Comparison of ENCODE assay signal across 19 cellular contexts in the genomic region with DNA sequence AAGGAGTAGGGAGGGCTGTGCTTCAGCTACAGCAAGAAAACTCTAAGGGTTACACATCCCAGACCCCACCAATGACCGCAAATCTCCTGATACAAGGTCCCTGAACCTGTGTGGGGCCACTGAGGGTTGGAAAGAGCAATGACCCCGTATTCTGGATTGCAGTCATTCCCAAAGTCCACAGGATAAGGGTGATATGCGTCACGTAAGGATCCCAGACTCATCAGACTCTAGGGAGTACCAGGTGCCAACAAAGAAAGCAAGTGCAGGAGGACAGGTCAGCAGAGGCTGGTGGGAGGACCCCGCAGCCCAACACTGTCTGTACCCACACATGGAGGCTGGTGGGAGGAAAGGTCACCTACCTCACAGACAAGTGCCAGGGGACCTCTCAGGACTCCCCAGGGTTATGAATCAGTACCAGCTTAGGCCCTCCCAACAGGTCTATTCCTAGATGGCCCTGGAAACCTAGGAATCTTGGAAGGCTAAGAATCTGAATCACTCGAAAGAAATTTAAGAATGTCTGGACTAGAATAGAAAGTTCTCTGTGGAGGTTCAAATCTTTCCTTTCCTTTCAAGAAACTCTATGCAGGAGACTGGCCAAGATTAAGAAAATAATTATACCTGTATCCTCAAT. TPM values are rescaled to one million over a fixed set of nuclear protein-coding genes. Genes with fewer than 3 reads are reported as not detected.
DNase-seq lines count a peak whose midpoint lies in the region; ATAC-seq, FAIRE-seq and TF ChIP-seq lines count a peak whose summit lies in the region.
"Had no signal": no experiment of that assay in that cellular context is flagged by ENCODE, and none has a peak within 500 bp of the region (broad histone marks: within the 10 kb centered on the region; RNA-seq: fewer than 3 reads in every experiment).

No MANE protein-coding gene starts in this region.

- H3K36me3 ChIP-seq in right lobe of liver (peaks cover 2 to 32% (median 14%) of the 10 kb centered on the region in 4 donors), thoracic aorta (peaks cover 24% of the 10 kb centered on the region)
- H3K36me3 ChIP-seq: SJCRH30 had no signal

- no peak for TF ChIP-seq POLR2A in H54 (IDR thresholded peaks at IDR 0.05; ENCODE audit: low read depth, low read length)
- no peak for TF ChIP-seq POLR2A in right lobe of liver (IDR thresholded peaks at IDR 0.05)

- H3K4me1 ChIP-seq in right lobe of liver (peaks cover 0 to 25% (median 10%) of the 10 kb centered on the region in 4 donors), thoracic aorta (ENCODE audit: control insufficient read depth in 1 of 2, low read depth in 2 of 2) (peaks cover 0 to 8% of the 10 kb centered on the region in 2 donors)
- H3K4me1 ChIP-seq: SJCRH30 had no signal

- H3K9me3 ChIP-seq in right lobe of liver (no peaks in the 10 kb centered on the region), thoracic aorta (no peaks in the 10 kb centered on the region)
- H3K9me3 ChIP-seq: SJCRH30 had no signal

- H3K27me3 ChIP-seq in right lobe of liver = no peaks in the 10 kb centered on the region
- H3K27me3 ChIP-seq in thoracic aorta (replicated peaks; ENCODE audit: insufficient read depth) = no peaks in the 10 kb centered on the region
- H3K27me3 ChIP-seq: SJCRH30 had no signal

- ATAC-seq in right lobe of liver (peak; percentile 78 to 87 (median 84)), thoracic aorta (ENCODE audit: insufficient number of reproducible peaks, low FRiP score, low read depth) (peak; percentile 60), HG03039 (IDR thresholded peaks at IDR 0.05; ENCODE audit: unreplicated experiment) (no peak)

- no peak for FAIRE-seq in H54 (lab: Jason Lieb, UNC)

- H3K4me3 ChIP-seq in right lobe of liver (no peak overlapping the region), thoracic aorta (no peak overlapping the region)
- H3K4me3 ChIP-seq: SJCRH30 had no signal

- intact Hi-C loops in right lobe of liver (cut with DNase I) = no loop called here

- no peak for TF ChIP-seq CTCF in right lobe of liver (IDR thresholded peaks at IDR 0.05)
- no peak for TF ChIP-seq CTCF in thoracic aorta (IDR thresholded peaks at IDR 0.05)

- H3K27ac ChIP-seq in right lobe of liver (peak overlapping the region; percentile 33 to 78 (median 52)), thoracic aorta (peak overlapping the region; percentile 17 to 58)
- H3K27ac ChIP-seq: SJCRH30 had no signal

- WGBS in right lobe of liver (ENCODE audit: insufficient coverage, low coverage, low lambda C conversion rate, missing lambda C conversion rate) = 55% methylated on average over 6 of the region's 6 CpGs

- DNase-seq in H54 (ENCODE audit: insufficient read length, low spot score) (peak; percentile 29), astrocyte of the hippocampus (ENCODE audit: low read depth, low spot score) (peak; percentile 11), right lobe of liver (peak in 2 of 3 donors; percentile 62 to 73), thoracic aorta (ENCODE audit: low spot score) (no peak), SK-N-DZ (ENCODE audit: low spot score) (no peak)
- DNase-seq in activated T-cell treated with anti-CD3 and anti-CD28 coated beads, Interleukin-2, amount 50 U/mL, for 1 hour = no peak
- DNase-seq: ACHN; CD4-positive, CD25-positive, alpha-beta regulatory T cell; GOT3; KBM-7; NCI-H1436; NCI-H2029; NCI-H2171; NCI-H446; NK-92 treated with Interleukin-12 subunit alpha and Interleukin-12 subunit beta, amount 100 ng/mL, for 24 hours; OCI-M1; RPMI8226; SJCRH30 had no signal

RNA-seq across cellular contexts. Expression of a gene that starts 16.2 kb away (rescaled TPM):
- total RNA-seq in right lobe of liver (10 to 100 TPM; 24.0 to 43.4 (median 29.8) TPM), thoracic aorta (10 to 100 TPM; 33.8 to 39.4 TPM)
- polyA plus RNA-seq in SK-N-DZ (2014; cell fraction: cytosol; rRNA removed) = 13.5 and 18.0 TPM in 2 replicates
- polyA plus RNA-seq in SK-N-DZ (2014; cell fraction: nucleus; rRNA removed) = 11.6 and 16.5 TPM in 2 replicates

RNA-seq across cellular contexts. Expression of a gene that starts 30.0 kb away (rescaled TPM):
- 10 to 100 TPM; 12.7 to 22.6 (median 18.2) TPM for total RNA-seq in right lobe of liver
- total RNA-seq in thoracic aorta = 10 to 100 TPM; 78.7 to 95.3 TPM
- polyA plus RNA-seq in SK-N-DZ (2014; cell fraction: cytosol; rRNA removed) = 37.8 and 68.7 TPM in 2 replicates
- polyA plus RNA-seq in SK-N-DZ (2014; cell fraction: nucleus; rRNA removed) = 36.9 and 41.0 TPM in 2 replicates

RNA-seq across cellular contexts. Expression of a gene that starts 53.9 kb away (rescaled TPM):
- total RNA-seq in right lobe of liver (10 to 100 TPM; 56.6 to 94.7 (median 68.3) TPM), thoracic aorta (100 to 1,000 TPM; 160 to 226 TPM)
- polyA plus RNA-seq in SK-N-DZ (2014; cell fraction: cytosol; rRNA removed) = 12.5 and 14.0 TPM in 2 replicates
- 17.3 and 17.7 TPM in 2 replicates for polyA plus RNA-seq in SK-N-DZ (2014; cell fraction: nucleus; rRNA removed)

Comparison
In these comparisons a context has a peak if more than half of its experiments do, and no peak if none do; other contexts are left out.
1. DNase-seq: peak in H54 (single experiment), astrocyte of the hippocampus (single experiment) and right lobe of liver (2 of 3); none in thoracic aorta (single experiment), activated T-cell treated with anti-CD3 and anti-CD28 coated beads, Interleukin-2, amount 50 U/mL, for 1 hour (single experiment) and SK-N-DZ (single experiment).